ENCODE assay signal across 8 cellular contexts in the genomic region with DNA sequence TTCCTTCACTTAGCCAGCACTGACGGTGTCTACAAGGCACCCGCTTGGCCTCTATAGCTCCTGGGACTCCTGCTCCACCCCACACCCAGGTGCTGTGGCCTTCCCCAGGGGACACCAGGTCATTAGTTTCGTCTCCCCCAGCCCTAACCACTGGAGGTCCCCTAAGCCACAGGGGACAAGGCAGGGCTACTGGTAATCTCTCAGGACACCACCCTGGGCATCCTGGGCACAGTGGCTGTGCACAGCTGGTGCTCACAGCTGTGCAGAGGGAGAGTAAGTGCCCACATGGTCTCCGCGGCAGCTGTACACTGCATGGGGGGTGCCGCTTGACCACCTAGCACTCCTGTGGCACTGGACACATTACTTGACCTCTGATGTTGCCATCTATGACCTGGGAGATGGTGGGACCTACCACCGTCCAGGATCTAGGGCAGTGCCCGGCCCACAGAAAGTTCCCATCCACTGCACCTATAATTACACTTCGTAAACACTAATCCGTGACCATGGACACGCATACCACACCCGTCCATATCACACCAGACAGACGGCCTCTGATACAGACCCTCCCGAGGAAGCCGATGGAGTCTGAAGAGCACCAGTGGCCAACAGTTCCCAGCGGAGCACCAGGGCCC.
DNase-seq lines count a peak whose midpoint lies in the region; ATAC-seq and TF ChIP-seq lines count a peak whose summit lies in the region.

No MANE protein-coding gene starts in this region.

- DNase-seq in Karpas-422, result no peak
- DNase-seq in erythroblast (lab: John Stamatoyannopoulos, UW), result peak; percentile 75 to 77
- DNase-seq in NCI-H2029 (lab: John Stamatoyannopoulos, UW), result no peak
- DNase-seq in activated gamma-delta T cell (lab: John Stamatoyannopoulos, UW), result no peak
- DNase-seq in UCSD-AML1 (lab: John Stamatoyannopoulos, UW; ENCODE audit: unreplicated experiment), result no peak

- H3K36me3 ChIP-seq in Karpas-422 (ENCODE audit: insufficient read depth, low read length) (no peaks in the 10 kb centered on the region), skeletal muscle tissue (ENCODE audit: control insufficient read depth in 3 of 3, insufficient read depth in 3 of 3, low read length in 3 of 3) (peaks cover 0 to 3% (median 2%) of the 10 kb centered on the region in 3 donors)

- H3K4me2 ChIP-seq in Karpas-422 (ENCODE audit: low read depth, low read length, poor library complexity, severe bottlenecking), result peak overlapping the region; percentile 46

- H3K9ac ChIP-seq in Karpas-422 (ENCODE audit: low read length) (peak overlapping the region; percentile 47), skeletal muscle tissue (ENCODE audit: low read depth in 1 of 3, low read length in 3 of 3) (peak overlapping the region; percentile 25 to 67 (median 65))

- H3K27ac ChIP-seq in Karpas-422 (ENCODE audit: low read length) (no peak overlapping the region), skeletal muscle tissue (ENCODE audit: low read depth, low read length) (peak overlapping the region; percentile 65)

- no peaks in the 10 kb centered on the region for H3K79me2 ChIP-seq in Karpas-422 (ENCODE audit: low read length)

- H4K20me1 ChIP-seq in Karpas-422 (ENCODE audit: insufficient read depth, low read depth, low read length), result peaks cover 69% of the 10 kb centered on the region; the same call in 1 of the 2 replicates

- peak overlapping the region; percentile 44 for H2AFZ ChIP-seq in Karpas-422 (ENCODE audit: low read length)

- H3K4me1 ChIP-seq in Karpas-422 (ENCODE audit: low read length) (peaks cover 21% of the 10 kb centered on the region), skeletal muscle tissue (ENCODE audit: control insufficient read depth in 3 of 3, insufficient read depth in 3 of 3, low read length in 3 of 3) (peaks cover 92 to 97% (median 93%) of the 10 kb centered on the region in 3 donors)

- ATAC-seq in GM21360 (IDR thresholded peaks at IDR 0.05; ENCODE audit: unreplicated experiment) (peak; percentile 7), GM21526 (IDR thresholded peaks at IDR 0.05; ENCODE audit: low FRiP score, unreplicated experiment) (no peak)

- H3K9me2 ChIP-seq in Karpas-422 (replicated peaks; ENCODE audit: insufficient read depth, low read length), result no peaks in the 10 kb centered on the region

- H3K27me3 ChIP-seq in Karpas-422 (ENCODE audit: low read length), result no peaks in the 10 kb centered on the region
- H3K27me3 ChIP-seq in skeletal muscle tissue (ENCODE audit: control insufficient read depth in 3 of 3, insufficient read depth in 3 of 3, low read length in 3 of 3), result no peaks in the 10 kb centered on the region

- H3K4me3 ChIP-seq in Karpas-422 (ENCODE audit: low read length), result peak overlapping the region; percentile 48; the same call in 1 of the 2 replicates
- peak overlapping the region; percentile 32 to 57 (median 56) for H3K4me3 ChIP-seq in skeletal muscle tissue (ENCODE audit: low read length in 3 of 3)

- no peak for TF ChIP-seq POLR2A in erythroblast (IDR thresholded peaks at IDR 0.05; ENCODE audit: low read length)

- H3K9me3 ChIP-seq in Karpas-422 (ENCODE audit: low read length) (no peaks in the 10 kb centered on the region), skeletal muscle tissue (ENCODE audit: control insufficient read depth in 3 of 3, low read length in 3 of 3) (no peaks in the 10 kb centered on the region)

Comparison
In these comparisons a context has a peak if more than half of its experiments do, and no peak if none do; other contexts are left out.
1. DNase-seq: peak in erythroblast (2 of 2); none in Karpas-422 (single experiment), NCI-H2029 (single experiment), activated gamma-delta T cell (single experiment) and UCSD-AML1 (single experiment).